Comparison of ENCODE assay signal across 19 cellular contexts in genomic region chr9:90201770-90202169, GRCh38.
DNase-seq lines count a peak whose midpoint lies in the region; ATAC-seq and TF ChIP-seq lines count a peak whose summit lies in the region.
"Had no signal": no experiment of that assay in that cellular context is flagged by ENCODE, and none has a peak within 500 bp of the region (broad histone marks: within the 10 kb centered on the region; RNA-seq: fewer than 3 reads in every experiment).

No MANE protein-coding gene starts in this region.

- ATAC-seq in SK-N-SH treated with all-trans-retinoic acid at 6 μM for 48 hours (no peak), left colon (peak; percentile 82), GM18505 (IDR thresholded peaks at IDR 0.05; ENCODE audit: unreplicated experiment) (no peak)
- ATAC-seq: A549 had no signal

- H3K36me3 ChIP-seq in SK-N-SH (replicated peaks in 1 of 2; ENCODE audit: control insufficient read depth in 1 of 2, insufficient read depth in 2 of 2, low read length in 1 of 2) (no peaks in the 10 kb centered on the region), ovary (no peaks in the 10 kb centered on the region)

- no peaks in the 10 kb centered on the region for H3K79me2 ChIP-seq in SK-N-SH (ENCODE audit: insufficient read depth)

- WGBS in SK-N-SH (ENCODE audit: low lambda C conversion rate), result 13% methylated on average over 2 of the region's 2 CpGs
- 34 to 46% (median 37%) methylated on average over 2 of the region's 2 CpGs for WGBS in ovary, 3 donors

- H3K9me3 Mint-ChIP-seq in neural crest cell, result peaks cover 5% of the 10 kb centered on the region

- TF ChIP-seq EP300 in SK-N-SH (IDR thresholded peaks at IDR 0.05; ENCODE audit: borderline replicate concordance in 1 of 2, low read depth in 1 of 2, low read length in 1 of 2), result no peak
- TF ChIP-seq EP300 in ovary (IDR thresholded peaks at IDR 0.05), result no peak

- TF ChIP-seq POLR2A in ovary (IDR thresholded peaks at IDR 0.05) (no peak), GM18505 (IDR thresholded peaks at IDR 0.05; ENCODE audit: borderline replicate concordance, extremely low read depth, insufficient read depth, insufficient read length) (no peak)

- H4K20me1 ChIP-seq in SK-N-SH (ENCODE audit: insufficient read depth), result no peaks in the 10 kb centered on the region

- DNase-seq in SK-N-SH, result peak; percentile 18
- no peak for DNase-seq in left colon
- DNase-seq in neural crest cell (ENCODE audit: low read depth, low spot score), result no peak
- DNase-seq in ovary, result no peak
- no peak for DNase-seq in SIG-M5 (lab: John Stamatoyannopoulos, UW)
- DNase-seq in globus pallidus (ENCODE audit: low spot score), result no peak
- DNase-seq: AML-193; Caco-2; CD4-positive, alpha-beta T cell; DMS153; DMS79; GF-D8; GOT3; H9 had no signal

- no peak overlapping the region for H3K9ac ChIP-seq in SK-N-SH

- no peaks in the 10 kb centered on the region for H3F3A ChIP-seq in SK-N-SH (replicated peaks; ENCODE audit: insufficient read depth)

- H3K27me3 ChIP-seq in SK-N-SH (ENCODE audit: insufficient read depth) (no peaks in the 10 kb centered on the region), ovary (no peaks in the 10 kb centered on the region)

- H3K9me3 ChIP-seq in SK-N-SH (no peaks in the 10 kb centered on the region), ovary (no peaks in the 10 kb centered on the region)
- H3K9me3 ChIP-seq: A549, Caco-2 had no signal

- H3K27ac ChIP-seq in SK-N-SH (ENCODE audit: low read depth in 2 of 2, low read length in 1 of 2) (no peak overlapping the region), ovary (no peak overlapping the region)
- H3K27ac ChIP-seq: 22Rv1, A549, C4-2B had no signal

- no peaks in the 10 kb centered on the region for H3K9me2 ChIP-seq in SK-N-SH

- no peak overlapping the region for H2AFZ ChIP-seq in SK-N-SH (ENCODE audit: low read depth)

- peaks cover 9% of the 10 kb centered on the region for H3K36me3 Mint-ChIP-seq in neural crest cell (ENCODE audit: low read depth)

- TF ChIP-seq CTCF in SK-N-SH (IDR thresholded peaks at IDR 0.05) (no peak), neural crest cell (conservative IDR thresholded peaks at IDR 0.05) (no peak), ovary (IDR thresholded peaks at IDR 0.05) (no peak)

- peak overlapping the region; percentile 24 for H3K27ac Mint-ChIP-seq in neural crest cell (ENCODE audit: unreplicated experiment)
- H3K27ac Mint-ChIP-seq: CD4-positive, alpha-beta T cell; H9 had no signal

- CTCF ChIA-PET in SK-N-SH (lab: Yijun Ruan, JAX), result interaction anchor here (1.6 kb wide), 1 partner anchor 100 kb away, joined by 3 read pairs; no protein-coding TSS in a partner anchor

- H3K4me3 Mint-ChIP-seq in neural crest cell, result peak overlapping the region; percentile 41
- H3K4me3 Mint-ChIP-seq: CD4-positive, alpha-beta T cell; H9 had no signal

- no peaks in the 10 kb centered on the region for H3K27me3 Mint-ChIP-seq in neural crest cell (ENCODE audit: low read depth)

- TF ChIP-seq RAD21 in SK-N-SH (IDR thresholded peaks at IDR 0.05; ENCODE audit: low read length), result no peak

- POLR2A ChIA-PET in SK-N-SH (lab: Yijun Ruan, JAX), result no interaction called here

- H3K4me1 ChIP-seq in SK-N-SH (ENCODE audit: control insufficient read depth in 1 of 2, insufficient read depth in 2 of 2, low read depth in 1 of 2, low read length in 1 of 2) (no peaks in the 10 kb centered on the region), ovary (ENCODE audit: insufficient read depth) (no peaks in the 10 kb centered on the region)
- H3K4me1 ChIP-seq: A549, Caco-2 had no signal

- H3K4me2 ChIP-seq in SK-N-SH, result no peak overlapping the region
- H3K4me2 ChIP-seq: A549 had no signal

- intact Hi-C loops in left colon (cut with DNase I, micrococcal nuclease) (no loop called here), ovary (cut with DNase I) (loop anchor here in 1 of 4 donors (2.0 kb wide), 1 partner anchor 37 kb away; no protein-coding TSS in a partner anchor)

- H3K4me3 ChIP-seq in SK-N-SH (ENCODE audit: low read depth in 2 of 2, low read length in 1 of 2) (no peak overlapping the region), ovary (no peak overlapping the region)
- H3K4me3 ChIP-seq: A549 had no signal

- H3K4me1 Mint-ChIP-seq in neural crest cell, result peaks cover 26% of the 10 kb centered on the region
- H3K4me1 Mint-ChIP-seq: H9 had no signal

TF ChIP-seq in SK-N-SH, 30 proteins besides CTCF, POLR2A, EP300 and RAD21:
- no peak for TF ChIP-seq SMC3 (IDR thresholded peaks at IDR 0.05; ENCODE audit: low read depth, low read length)
- no peak for TF ChIP-seq ZBTB33 (IDR thresholded peaks at IDR 0.05; ENCODE audit: borderline replicate concordance, low read depth)
- TF ChIP-seq GATA2 (CRISPR knock-in tag; IDR thresholded peaks at IDR 0.05), result no peak
- TF ChIP-seq TCF12 (IDR thresholded peaks at IDR 0.05), result no peak

TF ChIP-seq in SK-N-SH treated with all-trans-retinoic acid at 6 μM for 48 hours, 23 proteins besides CTCF, POLR2A, EP300 and RAD21 (continues in another document):
- TF ChIP-seq ZNF565 (CRISPR knock-in tag; conservative IDR thresholded peaks at IDR 0.05; ENCODE audit: low read depth) (no peak), PPARA (CRISPR knock-in tag; IDR thresholded peaks at IDR 0.05; ENCODE audit: borderline replicate concordance) (no peak), CSRNP3 (CRISPR knock-in tag; IDR thresholded peaks at IDR 0.05) (no peak), BACH2 (CRISPR knock-in tag; IDR thresholded peaks at IDR 0.05; ENCODE audit: borderline replicate concordance) (no peak), POU6F1 (CRISPR knock-in tag; IDR thresholded peaks at IDR 0.05; ENCODE audit: borderline replicate concordance, low read depth) (no peak), OSR1 (CRISPR knock-in tag; IDR thresholded peaks at IDR 0.05) (no peak), GLIS3 (CRISPR knock-in tag; IDR thresholded peaks at IDR 0.05) (no peak), ESRRG (CRISPR knock-in tag; IDR thresholded peaks at IDR 0.05) (no peak), ZFP3 (CRISPR knock-in tag; IDR thresholded peaks at IDR 0.05) (no peak), ARNTL (CRISPR knock-in tag; IDR thresholded peaks at IDR 0.05; ENCODE audit: borderline replicate concordance, low read depth) (no peak), ZNF70 (CRISPR knock-in tag; IDR thresholded peaks at IDR 0.05) (no peak), PATZ1 (CRISPR knock-in tag; IDR thresholded peaks at IDR 0.05; ENCODE audit: borderline replicate concordance) (no peak), TOX (CRISPR knock-in tag; IDR thresholded peaks at IDR 0.05; ENCODE audit: borderline replicate concordance) (no peak), RARB (CRISPR knock-in tag; IDR thresholded peaks at IDR 0.05) (no peak), CSDC2 (CRISPR knock-in tag; IDR thresholded peaks at IDR 0.05) (no peak), CREB5 (CRISPR knock-in tag; IDR thresholded peaks at IDR 0.05; ENCODE audit: low read depth) (no peak), ZFP30 (CRISPR knock-in tag; IDR thresholded peaks at IDR 0.05) (no peak), ISL1 (CRISPR knock-in tag; IDR thresholded peaks at IDR 0.05) (no peak)
